ENCODE assay signal across 1 cellular context in genomic region chr17:58986005-58986404, GRCh38.
TF ChIP-seq lines count a peak whose summit lies in the region.

No MANE protein-coding gene starts in this region.

TF ChIP-seq in K562, 482 proteins besides CTCF, POLR2A, EP300 and RAD21 (continued from another document):
- TF ChIP-seq ZNF655 (CRISPR knock-in tag; IDR thresholded peaks at IDR 0.05) (no peak), RUNX1 (IDR thresholded peaks at IDR 0.05; ENCODE audit: low read depth) (no peak), EZH2 (IDR thresholded peaks at IDR 0.05; ENCODE audit: borderline replicate concordance, low read depth, low read length) (no peak), MAFG (tag; conservative IDR thresholded peaks at IDR 0.05) (no peak)
